ENCODE assay signal across 22 cellular contexts in genomic region chr10:131938681-131939080, GRCh38. TPM values are rescaled to one million over a fixed set of nuclear protein-coding genes. Genes with fewer than 3 reads are reported as not detected.
DNase-seq lines count a peak whose midpoint lies in the region; ATAC-seq and TF ChIP-seq lines count a peak whose summit lies in the region.
"Had no signal": no experiment of that assay in that cellular context is flagged by ENCODE, and none has a peak within 500 bp of the region (broad histone marks: within the 10 kb centered on the region; RNA-seq: fewer than 3 reads in every experiment).

No MANE protein-coding gene starts in this region.

- DNase-seq in AG10803 (ENCODE audit: low read depth) (peak; percentile 18), G401 (ENCODE audit: low spot score) (peak; percentile 79), foreskin fibroblast (peak; percentile 36 to 73), sigmoid colon (peak; percentile 48), osteocyte (ENCODE audit: extremely low spot score, unreplicated experiment) (no peak)
- DNase-seq in activated CD8-positive, alpha-beta T cell treated with anti-CD3 and anti-CD28 coated beads, Interleukin-2, amount 10 ng/mL, durations not matched to agents 7 days and 5 days = no peak
- DNase-seq in CD4-positive, alpha-beta memory T cell = no peak
- DNase-seq: CD8-positive, alpha-beta T cell; DND-41; MM.1S; NCI-H1048; NCI-H1417 treated with DMSO at 0.1 percent for 48 hours; NCI-H187; NCI-H446 treated with DMSO at 0.1 percent for 48 hours; NCI-H526 treated with DMSO at 0.1 percent for 48 hours; OCI-M1 had no signal

- H3K27me3 ChIP-seq in sigmoid colon = no peaks in the 10 kb centered on the region
- H3K27me3 ChIP-seq in CD4-positive, alpha-beta memory T cell (ENCODE audit: insufficient read depth, low read length) = no peaks in the 10 kb centered on the region
- H3K27me3 ChIP-seq: BLaER1, SJSA1 had no signal

- TF ChIP-seq EP300 in sigmoid colon (IDR thresholded peaks at IDR 0.05) = no peak

- TF ChIP-seq CTCF in AG10803 (conservative IDR thresholded peaks at IDR 0.05; ENCODE audit: low read length) = no peak
- TF ChIP-seq CTCF in foreskin fibroblast (IDR thresholded peaks at IDR 0.05; ENCODE audit: low read depth, low read length) = no peak
- no peak for TF ChIP-seq CTCF in sigmoid colon (IDR thresholded peaks at IDR 0.05)
- no peak for TF ChIP-seq CTCF in osteocyte (IDR thresholded peaks at IDR 0.05)

- H3K4me3 ChIP-seq in AG10803 (ENCODE audit: low read length) = no peak overlapping the region
- H3K4me3 ChIP-seq in foreskin fibroblast (ENCODE audit: low read depth in 1 of 2, low read length in 2 of 2) = no peak overlapping the region
- no peak overlapping the region for H3K4me3 ChIP-seq in sigmoid colon
- H3K4me3 ChIP-seq in CD4-positive, alpha-beta memory T cell (ENCODE audit: low read length in 2 of 2) = no peak overlapping the region
- H3K4me3 ChIP-seq: A549, BLaER1, GM23338, HAP-1, SJSA1 had no signal

- 96 to 99% methylated on average over 10 of the region's 10 CpGs for WGBS in sigmoid colon, 2 donors

- H3K9me3 ChIP-seq in sigmoid colon = no peaks in the 10 kb centered on the region
- H3K9me3 ChIP-seq in CD4-positive, alpha-beta memory T cell (ENCODE audit: control insufficient read depth in 1 of 2, low read length in 2 of 2) = no peaks in the 10 kb centered on the region
- H3K9me3 ChIP-seq: A549, BLaER1, HAP-1, SJSA1 had no signal

- H3K36me3 Mint-ChIP-seq in activated CD8-positive, alpha-beta T cell treated with anti-CD3 and anti-CD28 coated beads, Interleukin-2, amount 10 ng/mL, durations not matched to agents 7 days and 5 days (ENCODE audit: low read depth) = peaks cover 35% of the 10 kb centered on the region
- H3K36me3 Mint-ChIP-seq in osteocyte (ENCODE audit: unreplicated experiment) = peaks cover 38% of the 10 kb centered on the region
- H3K36me3 Mint-ChIP-seq in CD4-positive, alpha-beta memory T cell = peaks cover 49 to 66% of the 10 kb centered on the region in 2 donors

- CTCF ChIA-PET in activated CD8-positive, alpha-beta T cell treated with anti-CD3 and anti-CD28 coated beads, Interleukin-2, amount 10 ng/mL, durations not matched to agents 7 days and 5 days (lab: Charles Lee) = no interaction called here
- CTCF ChIA-PET in CD4-positive, alpha-beta memory T cell (lab: Charles Lee; ENCODE audit: partially characterized antibody) = interaction anchor here (0.7 kb wide), 1 partner anchor 84 kb away, joined by 4 read pairs; no protein-coding TSS in a partner anchor

- intact Hi-C loops in sigmoid colon (cut with DNase I) = no loop called here
- intact Hi-C loops in CD4-positive, alpha-beta memory T cell (cut with micrococcal nuclease) = no loop called here

- peaks cover 6 to 62% (median 10%) of the 10 kb centered on the region in 4 donors for H3K36me3 ChIP-seq in sigmoid colon
- peaks cover 41% of the 10 kb centered on the region for H3K36me3 ChIP-seq in CD4-positive, alpha-beta memory T cell (ENCODE audit: insufficient read depth, low read length)

- H3K27ac Mint-ChIP-seq in activated CD8-positive, alpha-beta T cell treated with anti-CD3 and anti-CD28 coated beads, Interleukin-2, amount 10 ng/mL, durations not matched to agents 7 days and 5 days = no peak overlapping the region
- no peak overlapping the region for H3K27ac Mint-ChIP-seq in osteocyte (ENCODE audit: unreplicated experiment)
- H3K27ac Mint-ChIP-seq in CD4-positive, alpha-beta memory T cell = peak overlapping the region in 2 of 7 donors; percentile 80 to 87
- H3K27ac Mint-ChIP-seq: CD8-positive, alpha-beta T cell; GM23338 had no signal

- no peak overlapping the region for H3K4me3 Mint-ChIP-seq in activated CD8-positive, alpha-beta T cell treated with anti-CD3 and anti-CD28 coated beads, Interleukin-2, amount 10 ng/mL, durations not matched to agents 7 days and 5 days
- no peak overlapping the region for H3K4me3 Mint-ChIP-seq in osteocyte (ENCODE audit: unreplicated experiment)
- no peak overlapping the region for H3K4me3 Mint-ChIP-seq in CD4-positive, alpha-beta memory T cell
- H3K4me3 Mint-ChIP-seq: CD8-positive, alpha-beta T cell; GM23338 had no signal

- no peak overlapping the region for H3K27ac ChIP-seq in sigmoid colon
- no peak overlapping the region for H3K27ac ChIP-seq in CD4-positive, alpha-beta memory T cell (ENCODE audit: low read depth, low read length)
- H3K27ac ChIP-seq: A549, BLaER1, SJSA1 had no signal

- H3K4me1 ChIP-seq in sigmoid colon = peaks cover 0 to 16% (median 4%) of the 10 kb centered on the region in 4 donors
- H3K4me1 ChIP-seq in CD4-positive, alpha-beta memory T cell (ENCODE audit: insufficient read depth, low read length) = peaks cover 17% of the 10 kb centered on the region
- H3K4me1 ChIP-seq: A549, HAP-1, SJSA1 had no signal

- no peaks in the 10 kb centered on the region for H3K27me3 Mint-ChIP-seq in activated CD8-positive, alpha-beta T cell treated with anti-CD3 and anti-CD28 coated beads, Interleukin-2, amount 10 ng/mL, durations not matched to agents 7 days and 5 days (ENCODE audit: low read depth)
- H3K27me3 Mint-ChIP-seq in osteocyte (ENCODE audit: unreplicated experiment) = no peaks in the 10 kb centered on the region
- no peaks in the 10 kb centered on the region for H3K27me3 Mint-ChIP-seq in CD4-positive, alpha-beta memory T cell

- peaks cover 17% of the 10 kb centered on the region for H3K4me1 Mint-ChIP-seq in activated CD8-positive, alpha-beta T cell treated with anti-CD3 and anti-CD28 coated beads, Interleukin-2, amount 10 ng/mL, durations not matched to agents 7 days and 5 days (ENCODE audit: low read depth)
- H3K4me1 Mint-ChIP-seq in osteocyte (ENCODE audit: unreplicated experiment) = peaks cover 19% of the 10 kb centered on the region
- H3K4me1 Mint-ChIP-seq in CD4-positive, alpha-beta memory T cell = peaks cover 0 to 21% (median 15%) of the 10 kb centered on the region in 4 donors

- no peak for TF ChIP-seq POLR2A in sigmoid colon (IDR thresholded peaks at IDR 0.05)

- ATAC-seq in activated CD8-positive, alpha-beta T cell treated with anti-CD3 and anti-CD28 coated beads, Interleukin-2, amount 10 ng/mL, durations not matched to agents 7 days and 5 days = no peak
- ATAC-seq: A549; CD8-positive, alpha-beta T cell; GM23338; Right ventricle myocardium inferior had no signal

- POLR2A ChIA-PET in activated CD8-positive, alpha-beta T cell treated with anti-CD3 and anti-CD28 coated beads, Interleukin-2, amount 10 ng/mL, durations not matched to agents 7 days and 5 days (lab: Charles Lee) = no interaction called here
- POLR2A ChIA-PET in CD4-positive, alpha-beta memory T cell (lab: Charles Lee; ENCODE audit: partially characterized antibody) = no interaction called here

- no peaks in the 10 kb centered on the region for H3K9me3 Mint-ChIP-seq in activated CD8-positive, alpha-beta T cell treated with anti-CD3 and anti-CD28 coated beads, Interleukin-2, amount 10 ng/mL, durations not matched to agents 7 days and 5 days (ENCODE audit: insufficient read depth)
- no peaks in the 10 kb centered on the region for H3K9me3 Mint-ChIP-seq in osteocyte (ENCODE audit: unreplicated experiment)
- no peaks in the 10 kb centered on the region for H3K9me3 Mint-ChIP-seq in CD4-positive, alpha-beta memory T cell
- H3K9me3 Mint-ChIP-seq: CD8-positive, alpha-beta T cell; GM23338 had no signal

- in situ Hi-C loops in G401 (cut with HindIII; ENCODE audit: low sequenced_read_pairs) = no loop called here

RNA-seq across cellular contexts. Expression of gene PPP2R2D, which starts 37.9 kb away (rescaled TPM):
- total RNA-seq in G401 (2014; rRNA removed; shearing (Covaris generic)) = 32.2 and 57.5 TPM in 2 replicates
- total RNA-seq in sigmoid colon = 10 to 100 TPM; 22.7 to 44.0 (median 34.6) TPM
- 10 to 100 TPM; 18.4 to 23.8 (median 22.8) TPM for polyA plus RNA-seq in sigmoid colon
- total RNA-seq in activated CD8-positive, alpha-beta T cell treated with anti-CD3 and anti-CD28 coated beads, Interleukin-2, amount 10 ng/mL, durations not matched to agents 7 days and 5 days = 10 to 100 TPM; 36.5 to 37.5 TPM
- 28.9 and 29.3 TPM in 2 replicates for total RNA-seq in osteocyte
- 10 to 100 TPM; 47.2 to 49.2 TPM for total RNA-seq in CD4-positive, alpha-beta memory T cell
- polyA plus RNA-seq in CD4-positive, alpha-beta memory T cell = 10 to 100 TPM; 25.7 to 36.2 TPM

RNA-seq across cellular contexts. Expression of gene BNIP3, which starts 43.0 kb away (rescaled TPM):
- total RNA-seq in G401 (2014; rRNA removed; shearing (Covaris generic)) = 81.6 and 96.5 TPM in 2 replicates
- 100 to 1,000 TPM in 2 of 4 donors, 10 to 100 TPM in 2; 55.9 to 125 (median 95.4) TPM for total RNA-seq in sigmoid colon
- polyA plus RNA-seq in sigmoid colon = 10 to 100 TPM in 2 of 3 donors, 1 to 10 TPM in 1; 3.9 to 11.7 (median 10.8) TPM
- total RNA-seq in activated CD8-positive, alpha-beta T cell treated with anti-CD3 and anti-CD28 coated beads, Interleukin-2, amount 10 ng/mL, durations not matched to agents 7 days and 5 days = 10 to 100 TPM; 61.5 to 62.9 TPM
- 29.2 and 31.6 TPM in 2 replicates for total RNA-seq in osteocyte
- 10 to 100 TPM; 29.8 to 31.7 TPM for total RNA-seq in CD4-positive, alpha-beta memory T cell
- 10 to 100 TPM; 33.6 to 37.0 TPM for polyA plus RNA-seq in CD4-positive, alpha-beta memory T cell

Comparison
In these comparisons a context has a peak if more than half of its experiments do, and no peak if none do; other contexts are left out.
1. DNase-seq: peak in AG10803 (single experiment), G401 (single experiment), foreskin fibroblast (2 of 2) and sigmoid colon (single experiment); none in activated CD8-positive, alpha-beta T cell treated with anti-CD3 and anti-CD28 coated beads, Interleukin-2, amount 10 ng/mL, durations not matched to agents 7 days and 5 days (single experiment), osteocyte (single experiment) and CD4-positive, alpha-beta memory T cell (0 of 5).